1 cellular context compared by ENCODE assay signal in the genomic region with DNA sequence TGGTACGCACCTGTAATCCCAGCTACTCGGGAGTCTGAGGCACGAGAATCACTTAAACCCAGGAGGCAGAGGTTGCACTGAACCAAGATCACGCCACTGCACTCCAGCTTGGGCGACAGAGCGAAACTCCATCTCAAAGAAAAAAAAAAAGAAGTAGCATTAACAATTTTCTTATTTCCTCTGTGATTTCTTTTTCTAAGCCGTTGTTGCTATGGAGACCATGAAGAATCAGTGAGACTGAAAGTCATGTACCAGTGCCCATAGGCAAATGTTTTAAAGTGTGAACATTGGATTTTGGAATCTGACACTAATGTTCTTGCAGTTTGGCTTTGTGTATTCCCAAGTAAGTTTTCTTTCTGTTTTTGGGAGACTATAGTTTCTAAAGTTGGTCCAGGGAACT.
TF ChIP-seq lines count a peak whose summit lies in the region.

No MANE protein-coding gene starts in this region.

TF ChIP-seq in K562, 482 proteins besides CTCF, POLR2A, EP300 and RAD21:
- peak; percentile 72 for TF ChIP-seq RFX1 (IDR thresholded peaks at IDR 0.05)
- TF ChIP-seq ZNF707 (CRISPR knock-in tag; conservative IDR thresholded peaks at IDR 0.05) = no peak
